Comparison of ENCODE assay signal across 1 cellular context in genomic region chr15:63362196-63362595, GRCh38.
TF ChIP-seq lines count a peak whose summit lies in the region.

No MANE protein-coding gene starts in this region.

TF ChIP-seq in GM23338, 12 proteins besides CTCF, POLR2A, EP300 and RAD21 (continued from another document):
- TF ChIP-seq ZNF462 (CRISPR knock-in tag; IDR thresholded peaks at IDR 0.05): no peak
TF ChIP-seq in GM23338: peak in this region for 0.
